In genomic region chr16:81498351-81498750, GRCh38 we compare ENCODE assay signal across 26 cellular contexts. TPM values are rescaled to one million over a fixed set of nuclear protein-coding genes. Genes with fewer than 3 reads are reported as not detected.
DNase-seq lines count a peak whose midpoint lies in the region; ATAC-seq and TF ChIP-seq lines count a peak whose summit lies in the region.
"Had no signal": no experiment of that assay in that cellular context is flagged by ENCODE, and none has a peak within 500 bp of the region (broad histone marks: within the 10 kb centered on the region; RNA-seq: fewer than 3 reads in every experiment).

No MANE protein-coding gene starts in this region.

- WGBS in esophagus muscularis mucosa, result 98% methylated on average over 11 of the region's 11 CpGs

- peaks cover 15% of the 10 kb centered on the region for H3K36me3 Mint-ChIP-seq in CD8-positive, alpha-beta T cell
- H3K36me3 Mint-ChIP-seq in WTC11, result no peaks in the 10 kb centered on the region
- H3K36me3 Mint-ChIP-seq in stimulated activated effector memory CD8-positive, alpha-beta T cell treated with anti-CD3 and anti-CD28 coated beads, Interleukin-12 subunit alpha, Interleukin-12 subunit beta, amount 100 ng/mL, for 72 hours, result no peaks in the 10 kb centered on the region
- H3K36me3 Mint-ChIP-seq: mesothelial cell of epicardium had no signal

- TF ChIP-seq EP300 in esophagus muscularis mucosa (IDR thresholded peaks at IDR 0.05), result no peak

- H3K4me1 ChIP-seq in CD8-positive, alpha-beta T cell (ENCODE audit: insufficient read depth, low read length), result peaks cover 3% of the 10 kb centered on the region
- H3K4me1 ChIP-seq in iPS-15b (ENCODE audit: control insufficient read depth, insufficient read depth, low read length) (peaks cover 3% of the 10 kb centered on the region), esophagus muscularis mucosa (peaks cover 29 to 57% (median 52%) of the 10 kb centered on the region in 4 donors)

- no peak overlapping the region for H3K27ac ChIP-seq in CD8-positive, alpha-beta T cell (ENCODE audit: low read depth, low read length)
- no peak overlapping the region for H3K27ac ChIP-seq in esophagus muscularis mucosa (replicated peaks in 1 of 4)
- H3K27ac ChIP-seq: cardiac muscle cell, ovary had no signal

- H3K9ac ChIP-seq in iPS-15b (ENCODE audit: low read depth, low read length), result peak overlapping the region; percentile 9

- peaks cover 37% of the 10 kb centered on the region for H3K4me1 Mint-ChIP-seq in CD8-positive, alpha-beta T cell (ENCODE audit: low read depth)
- H3K4me1 Mint-ChIP-seq in WTC11, result peaks cover 44% of the 10 kb centered on the region
- peaks cover 68% of the 10 kb centered on the region for H3K4me1 Mint-ChIP-seq in stimulated activated effector memory CD8-positive, alpha-beta T cell treated with anti-CD3 and anti-CD28 coated beads, Interleukin-12 subunit alpha, Interleukin-12 subunit beta, amount 100 ng/mL, for 72 hours

- H3K27me3 ChIP-seq in CD8-positive, alpha-beta T cell (ENCODE audit: insufficient read depth, low read length), result no peaks in the 10 kb centered on the region
- H3K27me3 ChIP-seq in iPS-15b (ENCODE audit: control insufficient read depth, insufficient read depth, low read length) (no peaks in the 10 kb centered on the region), esophagus muscularis mucosa (no peaks in the 10 kb centered on the region)
- H3K27me3 ChIP-seq: cardiac muscle cell, ovary, upper lobe of left lung had no signal

- no peak for ATAC-seq in CD8-positive, alpha-beta T cell
- ATAC-seq in WTC11, result no peak
- no peak for ATAC-seq in stimulated activated effector memory CD8-positive, alpha-beta T cell treated with anti-CD3 and anti-CD28 coated beads, Interleukin-12 subunit alpha, Interleukin-12 subunit beta, amount 100 ng/mL, for 72 hours
- ATAC-seq in GM18517 (IDR thresholded peaks at IDR 0.05; ENCODE audit: unreplicated experiment), result no peak
- ATAC-seq: activated CD4-positive, CD25-positive, alpha-beta regulatory T cell treated with anti-CD3 and anti-CD28 coated beads, Interleukin-2, amount 50 U/mL, for 24 hours; naive thymus-derived CD8-positive, alpha-beta T cell had no signal

- H3K4me3 Mint-ChIP-seq in CD8-positive, alpha-beta T cell, result no peak overlapping the region
- no peak overlapping the region for H3K4me3 Mint-ChIP-seq in WTC11
- H3K4me3 Mint-ChIP-seq in stimulated activated effector memory CD8-positive, alpha-beta T cell treated with anti-CD3 and anti-CD28 coated beads, Interleukin-12 subunit alpha, Interleukin-12 subunit beta, amount 100 ng/mL, for 72 hours, result peak overlapping the region; percentile 25
- H3K4me3 Mint-ChIP-seq: activated naive CD8-positive, alpha-beta T cell; mesothelial cell of epicardium had no signal

- peak overlapping the region; percentile 45 for H3K27ac Mint-ChIP-seq in CD8-positive, alpha-beta T cell
- H3K27ac Mint-ChIP-seq in WTC11, result peak overlapping the region; percentile 23; the same call in 1 of the 2 replicates
- H3K27ac Mint-ChIP-seq in stimulated activated effector memory CD8-positive, alpha-beta T cell treated with anti-CD3 and anti-CD28 coated beads, Interleukin-12 subunit alpha, Interleukin-12 subunit beta, amount 100 ng/mL, for 72 hours, result peak overlapping the region; percentile 65
- H3K27ac Mint-ChIP-seq: activated naive CD8-positive, alpha-beta T cell had no signal

- H3K9me3 Mint-ChIP-seq in CD8-positive, alpha-beta T cell, result no peaks in the 10 kb centered on the region
- no peaks in the 10 kb centered on the region for H3K9me3 Mint-ChIP-seq in WTC11
- H3K9me3 Mint-ChIP-seq in stimulated activated effector memory CD8-positive, alpha-beta T cell treated with anti-CD3 and anti-CD28 coated beads, Interleukin-12 subunit alpha, Interleukin-12 subunit beta, amount 100 ng/mL, for 72 hours, result no peaks in the 10 kb centered on the region
- H3K9me3 Mint-ChIP-seq: IgD-negative memory B cell; mesothelial cell of epicardium; naive thymus-derived CD8-positive, alpha-beta T cell had no signal

- intact Hi-C loops in CD8-positive, alpha-beta T cell (cut with DNase I, micrococcal nuclease), result no loop called here
- intact Hi-C loops in esophagus muscularis mucosa (cut with DNase I), result no loop called here

- no peak for DNase-seq in CD8-positive, alpha-beta T cell
- DNase-seq in WTC11 (ENCODE audit: low spot score), result no peak
- no peak for DNase-seq in stimulated activated effector memory CD8-positive, alpha-beta T cell treated with anti-CD3 and anti-CD28 coated beads, Interleukin-12 subunit alpha, Interleukin-12 subunit beta, amount 100 ng/mL, for 72 hours (ENCODE audit: low spot score in 2 of 2)
- no peak for DNase-seq in esophagus muscularis mucosa (ENCODE audit: extremely low spot score)
- no peak for DNase-seq in SKM-1 (lab: John Stamatoyannopoulos, UW; ENCODE audit: unreplicated experiment)
- DNase-seq: activated T-cell treated with anti-CD3 and anti-CD28 coated beads for 4 hours; DMS 273 treated with DMSO at 0.1 percent for 48 hours; NCI-H1092 treated with DMSO at 0.1 percent for 48 hours; NCI-H1930; NCI-H526; NK-92 treated with Interleukin-12 subunit alpha and Interleukin-12 subunit beta, amount 100 ng/mL, for 24 hours; ovary; retina; SIG-M5; stimulated activated CD4-positive, alpha-beta T cell treated with anti-CD3 and anti-CD28 coated beads, Interleukin-2, amount 100 ng/mL, for 24 hours had no signal

- POLR2A ChIA-PET in CD8-positive, alpha-beta T cell (lab: Charles Lee), result no interaction called here
- POLR2A ChIA-PET in WTC11 (lab: Charles Lee), result no interaction called here

- H3K27me3 Mint-ChIP-seq in CD8-positive, alpha-beta T cell (ENCODE audit: low read depth), result no peaks in the 10 kb centered on the region
- H3K27me3 Mint-ChIP-seq in WTC11 (ENCODE audit: low read depth), result no peaks in the 10 kb centered on the region
- H3K27me3 Mint-ChIP-seq: activated naive CD8-positive, alpha-beta T cell; CD4-positive, alpha-beta memory T cell; IgD-negative memory B cell; naive thymus-derived CD8-positive, alpha-beta T cell had no signal

- no peak for TF ChIP-seq POLR2A in esophagus muscularis mucosa (IDR thresholded peaks at IDR 0.05; ENCODE audit: low read depth)

- no peaks in the 10 kb centered on the region for H3K9me3 ChIP-seq in CD8-positive, alpha-beta T cell (ENCODE audit: low read length)
- no peaks in the 10 kb centered on the region for H3K9me3 ChIP-seq in iPS-15b (ENCODE audit: control insufficient read depth, insufficient read depth, low read length)
- no peaks in the 10 kb centered on the region for H3K9me3 ChIP-seq in esophagus muscularis mucosa
- H3K9me3 ChIP-seq: ovary, upper lobe of left lung had no signal

- TF ChIP-seq CTCF in CD8-positive, alpha-beta T cell (IDR thresholded peaks at IDR 0.05), result no peak
- TF ChIP-seq CTCF in WTC11 (IDR thresholded peaks at IDR 0.05) (no peak), esophagus muscularis mucosa (IDR thresholded peaks at IDR 0.05) (no peak)

- H3K36me3 ChIP-seq in CD8-positive, alpha-beta T cell (ENCODE audit: insufficient read depth, low read length), result no peaks in the 10 kb centered on the region
- H3K36me3 ChIP-seq in iPS-15b (ENCODE audit: control insufficient read depth, insufficient read depth, low read length), result peaks cover 3% of the 10 kb centered on the region
- H3K36me3 ChIP-seq in esophagus muscularis mucosa, result no peaks in the 10 kb centered on the region
- H3K36me3 ChIP-seq: cardiac muscle cell, ovary, upper lobe of left lung had no signal

- CTCF ChIA-PET in CD8-positive, alpha-beta T cell (lab: Charles Lee), result interaction anchor here (0.6 to 2.9 kb wide), 4 partner anchors 9 to 138 kb away, joined by 3 to 8 read pairs (median 4); no protein-coding TSS in a partner anchor
- CTCF ChIA-PET in WTC11 (lab: Charles Lee), result no interaction called here

- no peak overlapping the region for H3K4me3 ChIP-seq in CD8-positive, alpha-beta T cell (ENCODE audit: low read depth, low read length)
- H3K4me3 ChIP-seq in iPS-15b (ENCODE audit: low read depth, low read length) (no peak overlapping the region), esophagus muscularis mucosa (no peak overlapping the region)
- H3K4me3 ChIP-seq: cardiac muscle cell, ovary, smooth muscle cell, upper lobe of left lung had no signal

TF ChIP-seq in WTC11, 78 proteins besides CTCF, POLR2A, EP300 and RAD21:
- TF ChIP-seq GRHL2 (CRISPR knock-in tag; IDR thresholded peaks at IDR 0.05; ENCODE audit: insufficient replicate concordance, severe bottlenecking) (no peak), FOXJ3 (CRISPR knock-in tag; IDR thresholded peaks at IDR 0.05; ENCODE audit: borderline replicate concordance) (no peak), MYBL2 (CRISPR knock-in tag; IDR thresholded peaks at IDR 0.05) (no peak), IRF2 (CRISPR knock-in tag; IDR thresholded peaks at IDR 0.05; ENCODE audit: borderline replicate concordance, low read depth) (no peak)

RNA-seq across cellular contexts. Expression of gene CMIP, which starts 53.7 kb away (rescaled TPM):
- total RNA-seq in CD8-positive, alpha-beta T cell, result 10 to 100 TPM; 40.9 to 42.1 TPM
- total RNA-seq in WTC11 (2021) (57.0 to 63.7 TPM (median 59.6 TPM) in 3 replicates), esophagus muscularis mucosa (10 to 100 TPM; 14.5 to 24.6 (median 21.0) TPM)
